In genomic region chr10:86254526-86255174, GRCh38 we compare ENCODE assay signal across 14 cellular contexts.
DNase-seq lines count a peak whose midpoint lies in the region; ATAC-seq, FAIRE-seq and TF ChIP-seq lines count a peak whose summit lies in the region.
"Had no signal": no experiment of that assay in that cellular context is flagged by ENCODE, and none has a peak within 500 bp of the region (broad histone marks: within the 10 kb centered on the region; RNA-seq: fewer than 3 reads in every experiment).

No MANE protein-coding gene starts in this region.

- H3K4me3 ChIP-seq in bronchial epithelial cell (ENCODE audit: low read depth, low read length) = no peak overlapping the region
- H3K4me3 ChIP-seq: ovary, SJSA1 had no signal

- TF ChIP-seq CTCF in bronchial epithelial cell (IDR thresholded peaks at IDR 0.05; ENCODE audit: insufficient read depth, low read length, severe bottlenecking) = no peak

- intact Hi-C loops in sciatic nerve (cut with DNase I) = no loop called here

- no peak for ATAC-seq in sciatic nerve
- no peak for ATAC-seq in HG03565 (IDR thresholded peaks at IDR 0.05; ENCODE audit: unreplicated experiment)
- no peak for ATAC-seq in GM19463 (IDR thresholded peaks at IDR 0.05; ENCODE audit: unreplicated experiment)

- no peaks in the 10 kb centered on the region for H3K27me3 ChIP-seq in bronchial epithelial cell (ENCODE audit: control insufficient read depth, insufficient read depth, low read length)
- H3K27me3 ChIP-seq: ovary, SJSA1 had no signal

- no peaks in the 10 kb centered on the region for H3K36me3 ChIP-seq in bronchial epithelial cell (ENCODE audit: control insufficient read depth, insufficient read depth, low read length)
- H3K36me3 ChIP-seq: ovary, SJSA1 had no signal

- no peak for FAIRE-seq in bronchial epithelial cell (lab: Jason Lieb, UNC)

- peak; percentile 24 for DNase-seq in NCI-H2107 treated with DMSO at 0.1 percent for 48 hours (lab: John Stamatoyannopoulos, UW; ENCODE audit: unreplicated experiment)
- DNase-seq in NCI-H2107 (lab: John Stamatoyannopoulos, UW) = no peak
- peak; percentile 56 for DNase-seq in LoVo (ENCODE audit: low spot score)
- peak; percentile 48 for DNase-seq in bronchial epithelial cell (ENCODE audit: low read depth)
- peak; percentile 32 for DNase-seq in sciatic nerve (ENCODE audit: low spot score)
- no peak for DNase-seq in NOMO-1 (lab: John Stamatoyannopoulos, UW; ENCODE audit: unreplicated experiment in 2 of 2)
- DNase-seq: activated naive CD8-positive, alpha-beta T cell treated with anti-CD3 and anti-CD28 coated beads for 36 hours; central memory CD4-positive, alpha-beta T cell; NCI-H526; ovary; stimulated activated CD4-positive, alpha-beta T cell treated with anti-CD3 and anti-CD28 coated beads, Interleukin-12 subunit alpha, Interleukin-12 subunit beta, amount 100 ng/mL, for 4 hours had no signal

Comparison
In these comparisons a context has a peak if more than half of its experiments do, and no peak if none do; other contexts are left out.
1. DNase-seq: peak in NCI-H2107 treated with DMSO at 0.1 percent for 48 hours (single experiment), LoVo (single experiment), bronchial epithelial cell (single experiment) and sciatic nerve (single experiment); none in NCI-H2107 (single experiment) and NOMO-1 (0 of 2).